In the genomic region with DNA sequence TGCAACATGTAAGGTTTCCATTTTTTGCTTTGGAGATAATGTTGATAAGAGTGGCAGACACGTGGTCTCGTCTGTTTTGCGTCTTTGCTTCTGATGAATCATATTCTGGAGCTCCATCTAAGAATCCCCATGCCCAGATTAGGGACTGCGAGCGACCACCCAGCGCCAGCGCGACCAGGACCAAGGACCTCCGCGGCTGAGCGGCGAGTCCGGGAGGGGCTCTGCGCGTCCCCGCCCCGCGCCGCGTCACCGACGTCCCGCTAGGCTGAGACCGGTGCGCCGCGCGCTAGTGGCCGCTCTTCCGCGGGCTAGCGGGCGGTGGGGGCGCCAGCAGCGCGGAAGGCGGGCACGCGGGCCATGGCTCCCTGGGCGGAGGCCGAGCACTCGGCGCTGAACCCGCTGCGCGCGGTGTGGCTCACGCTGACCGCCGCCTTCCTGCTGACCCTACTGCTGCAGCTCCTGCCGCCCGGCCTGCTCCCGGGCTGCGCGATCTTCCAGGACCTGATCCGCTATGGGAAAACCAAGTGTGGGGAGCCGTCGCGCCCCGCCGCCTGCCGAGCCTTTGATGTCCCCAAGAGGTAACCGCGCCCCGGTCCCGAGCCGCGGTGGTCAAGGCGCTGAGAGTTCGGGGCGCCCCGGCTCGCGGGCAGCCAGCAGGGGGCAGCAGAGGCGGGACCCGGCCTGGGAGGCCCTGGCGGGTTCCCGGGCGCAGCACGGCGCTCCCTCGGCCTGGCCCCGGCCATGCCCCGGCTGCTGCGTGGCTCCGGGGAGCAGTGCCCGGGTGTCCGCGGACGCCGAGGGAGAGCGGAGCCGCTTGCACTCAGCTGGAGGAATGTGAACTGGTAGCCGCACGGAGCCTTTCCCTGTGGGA, we compare ENCODE assay signal across 8 cellular contexts. TPM values are rescaled to one million over a fixed set of nuclear protein-coding genes. Genes with fewer than 3 reads are reported as not detected.
DNase-seq lines count a peak whose midpoint lies in the region; ATAC-seq and TF ChIP-seq lines count a peak whose summit lies in the region.

TSS of gene SRD5A3 (plus strand) at position 263 of the 871 bp plus-strand sequence. CDS start at position 358, 95 bp downstream.

- H3K79me2 ChIP-seq in SU-DHL-6 (ENCODE audit: insufficient read depth, low read length): no peaks in the 10 kb centered on the region; the same call in 1 of the 2 replicates

- peak within 1 kb of the TSS; percentile 93 for H3K4me3 Mint-ChIP-seq in HFFc6
- H3K4me3 Mint-ChIP-seq in activated naive CD8-positive, alpha-beta T cell treated with anti-CD3 and anti-CD28 coated beads, Interleukin-2, amount 10 ng/mL, durations not matched to agents 7 days and 5 days: peak within 1 kb of the TSS; percentile 86
- peak within 1 kb of the TSS; percentile 91 for H3K4me3 Mint-ChIP-seq in type B pancreatic cell

- H3K27ac Mint-ChIP-seq in HFFc6 (peak within 1 kb of the TSS; percentile 91), type B pancreatic cell (peak within 1 kb of the TSS; percentile 86)
- H3K27ac Mint-ChIP-seq in activated naive CD8-positive, alpha-beta T cell treated with anti-CD3 and anti-CD28 coated beads, Interleukin-2, amount 10 ng/mL, durations not matched to agents 7 days and 5 days: peak within 1 kb of the TSS; percentile 82

- H3K9me3 ChIP-seq in SU-DHL-6 (ENCODE audit: insufficient read depth, low read length) (no peaks in the 10 kb centered on the region), cardiac muscle cell (ENCODE audit: low read depth) (no peaks in the 10 kb centered on the region)

- H3K36me3 Mint-ChIP-seq in HFFc6 (ENCODE audit: low read depth) (no peaks in the 10 kb centered on the region), type B pancreatic cell (no peaks in the 10 kb centered on the region)
- H3K36me3 Mint-ChIP-seq in activated naive CD8-positive, alpha-beta T cell treated with anti-CD3 and anti-CD28 coated beads, Interleukin-2, amount 10 ng/mL, durations not matched to agents 7 days and 5 days: no peaks in the 10 kb centered on the region

- POLR2A ChIA-PET in activated naive CD8-positive, alpha-beta T cell treated with anti-CD3 and anti-CD28 coated beads, Interleukin-2, amount 10 ng/mL, durations not matched to agents 7 days and 5 days (lab: Charles Lee): interaction anchor here (1.0 to 1.8 kb wide), 3 partner anchors 30 to 200 kb away, joined by 3 to 6 read pairs (median 3); no protein-coding TSS in a partner anchor

- no peaks in the 10 kb centered on the region for H3K27me3 ChIP-seq in SU-DHL-6 (ENCODE audit: low read length)
- H3K27me3 ChIP-seq in cardiac muscle cell: no peaks in the 10 kb centered on the region

- H3K9me2 ChIP-seq in SU-DHL-6 (replicated peaks; ENCODE audit: insufficient read depth, low read length): no peaks in the 10 kb centered on the region

- H3K4me2 ChIP-seq in SU-DHL-6 (ENCODE audit: low read depth, low read length, poor library complexity, severe bottlenecking): peak within 1 kb of the TSS; percentile 84

- peak within 1 kb of the TSS; percentile 77 for H3K9ac ChIP-seq in SU-DHL-6 (ENCODE audit: low read length)

- no peaks in the 10 kb centered on the region for H4K20me1 ChIP-seq in SU-DHL-6 (ENCODE audit: low read depth, low read length)

- H3K4me3 ChIP-seq in SU-DHL-6 (ENCODE audit: insufficient read depth, low read length, poor library complexity, severe bottlenecking) (peak within 1 kb of the TSS; percentile 62), cardiac muscle cell (peak within 1 kb of the TSS; percentile 76)

- peak within 1 kb of the TSS; percentile 93 for H2AFZ ChIP-seq in SU-DHL-6 (ENCODE audit: low read depth, low read length, severe bottlenecking)

- peaks cover 28% of the 10 kb centered on the region for H3K4me1 Mint-ChIP-seq in HFFc6 (ENCODE audit: low read depth)
- H3K4me1 Mint-ChIP-seq in activated naive CD8-positive, alpha-beta T cell treated with anti-CD3 and anti-CD28 coated beads, Interleukin-2, amount 10 ng/mL, durations not matched to agents 7 days and 5 days: peaks cover 21% of the 10 kb centered on the region
- peaks cover 15% of the 10 kb centered on the region for H3K4me1 Mint-ChIP-seq in type B pancreatic cell (ENCODE audit: unreplicated experiment)

- H3F3A ChIP-seq in SU-DHL-6 (ENCODE audit: insufficient read depth): peaks cover 7% of the 10 kb centered on the region; the same call in 1 of the 2 replicates

- H3K9me3 Mint-ChIP-seq in HFFc6 (no peaks in the 10 kb centered on the region), type B pancreatic cell (no peaks in the 10 kb centered on the region)
- H3K9me3 Mint-ChIP-seq in activated naive CD8-positive, alpha-beta T cell treated with anti-CD3 and anti-CD28 coated beads, Interleukin-2, amount 10 ng/mL, durations not matched to agents 7 days and 5 days: no peaks in the 10 kb centered on the region

- TF ChIP-seq CTCF in GM12873 (IDR thresholded peaks at IDR 0.05; ENCODE audit: insufficient read depth, low read depth, low read length, missing control alignments) (peak; percentile 72), HFFc6 (IDR thresholded peaks at IDR 0.05) (peak; percentile 98), SU-DHL-6 (IDR thresholded peaks at IDR 0.05; ENCODE audit: insufficient read depth, low read length, poor library complexity, severe bottlenecking) (peak; percentile 38), cardiac muscle cell (IDR thresholded peaks at IDR 0.05; ENCODE audit: low read depth, low read length) (peak; percentile 76), type B pancreatic cell (conservative IDR thresholded peaks at IDR 0.05) (peak; percentile 99)

- H3K27me3 Mint-ChIP-seq in HFFc6 (ENCODE audit: insufficient read depth) (no peaks in the 10 kb centered on the region; the same call in 1 of the 2 replicates), type B pancreatic cell (no peaks in the 10 kb centered on the region)
- H3K27me3 Mint-ChIP-seq in activated naive CD8-positive, alpha-beta T cell treated with anti-CD3 and anti-CD28 coated beads, Interleukin-2, amount 10 ng/mL, durations not matched to agents 7 days and 5 days: no peaks in the 10 kb centered on the region

- ATAC-seq in activated naive CD8-positive, alpha-beta T cell treated with anti-CD3 and anti-CD28 coated beads, Interleukin-2, amount 10 ng/mL, durations not matched to agents 7 days and 5 days (ENCODE audit: low read depth): peak; percentile 94

- H3K27ac ChIP-seq in SU-DHL-6 (ENCODE audit: low read depth, low read length) (peak within 1 kb of the TSS; percentile 70), cardiac muscle cell (peak within 1 kb of the TSS; percentile 90)

- DNase-seq in HFFc6 (peak; percentile 64), MV-4-11 (lab: John Stamatoyannopoulos, UW) (peak; percentile 73), cardiac muscle cell (ENCODE audit: low read depth in 1 of 2, low spot score in 1 of 2) (peak; percentile 86 to 93), pons (ENCODE audit: low spot score) (peak; percentile 82), type B pancreatic cell (ENCODE audit: extremely low spot score, unreplicated experiment) (peak; percentile 93)
- DNase-seq in activated naive CD8-positive, alpha-beta T cell treated with anti-CD3 and anti-CD28 coated beads, Interleukin-2, amount 10 ng/mL, durations not matched to agents 7 days and 5 days: peak; percentile 93

- no peaks in the 10 kb centered on the region for H3K4me1 ChIP-seq in cardiac muscle cell (ENCODE audit: low read depth)

- no peaks in the 10 kb centered on the region for H3K36me3 ChIP-seq in SU-DHL-6 (ENCODE audit: low read length)
- H3K36me3 ChIP-seq in cardiac muscle cell: no peaks in the 10 kb centered on the region

RNA-seq across cellular contexts. Expression of gene SRD5A3, which starts in this region (rescaled TPM):
- total RNA-seq in HFFc6 (2021; fragmentation: NEBNext Ultra II Directional; extraction: Animal tissue kit (Norgen Biotek cat#: 25700)): 10 to 100 TPM; 11.0 to 17.1 (median 12.2) TPM
- total RNA-seq in activated naive CD8-positive, alpha-beta T cell treated with anti-CD3 and anti-CD28 coated beads, Interleukin-2, amount 10 ng/mL, durations not matched to agents 7 days and 5 days: 1 to 10 TPM; 5.9 to 6.0 TPM
- total RNA-seq in cardiac muscle cell: 5.9 and 13.7 TPM in 2 replicates
- polyA plus RNA-seq in cardiac muscle cell: 21.2 and 24.1 TPM in 2 replicates
- 19.8 and 25.7 TPM in 2 replicates for total RNA-seq in type B pancreatic cell (ENCODE audit: low replicate concordance)

Comparison
In these comparisons a context has a peak if more than half of its experiments do, and no peak if none do; other contexts are left out.
1. Peak in every context shown above with its lines: DNase-seq, ATAC-seq, H3K4me3 ChIP-seq and H3K27ac ChIP-seq.
2. CTCF ChIP-seq: peak in every context shown above with its lines; median percentile 99 in type B pancreatic cell; 98 in HFFc6; 76 in cardiac muscle cell; 72 in GM12873; 38 in SU-DHL-6.